15 cellular contexts compared by ENCODE assay signal in genomic region chr12:47238665-47239064, GRCh38.
DNase-seq lines count a peak whose midpoint lies in the region; ATAC-seq and TF ChIP-seq lines count a peak whose summit lies in the region.
"Had no signal": no experiment of that assay in that cellular context is flagged by ENCODE, and none has a peak within 500 bp of the region (broad histone marks: within the 10 kb centered on the region; RNA-seq: fewer than 3 reads in every experiment).

No MANE protein-coding gene starts in this region.

- H3K4me3 ChIP-seq in neuronal stem cell (ENCODE audit: low read length in 2 of 2) = no peak overlapping the region
- H3K4me3 ChIP-seq in tibial nerve = no peak overlapping the region
- H3K4me3 ChIP-seq: breast epithelium, MG63 had no signal

- H3K4me2 ChIP-seq in neuronal stem cell (ENCODE audit: insufficient read depth, low read length, poor library complexity, severe bottlenecking) = no peak overlapping the region

- H3K9me3 Mint-ChIP-seq in stimulated activated naive CD8-positive, alpha-beta T cell treated with anti-CD3 and anti-CD28 coated beads, Interleukin-15, Interleukin-2, amounts not matched to agents 100 ng/mL and 50 ng/mL, for 24 hours = peaks cover 8% of the 10 kb centered on the region
- peaks cover 11% of the 10 kb centered on the region for H3K9me3 Mint-ChIP-seq in activated naive CD8-positive, alpha-beta T cell treated with anti-CD3 and anti-CD28 coated beads for 36 hours

- H3K36me3 Mint-ChIP-seq in stimulated activated naive CD8-positive, alpha-beta T cell treated with anti-CD3 and anti-CD28 coated beads, Interleukin-15, Interleukin-2, amounts not matched to agents 100 ng/mL and 50 ng/mL, for 24 hours (ENCODE audit: low read depth) = peaks cover 75% of the 10 kb centered on the region
- peaks cover 81% of the 10 kb centered on the region for H3K36me3 Mint-ChIP-seq in activated naive CD8-positive, alpha-beta T cell treated with anti-CD3 and anti-CD28 coated beads for 36 hours

- no peak for TF ChIP-seq POLR2A in tibial nerve (IDR thresholded peaks at IDR 0.05)

- no peak overlapping the region for H3K4me3 Mint-ChIP-seq in stimulated activated naive CD8-positive, alpha-beta T cell treated with anti-CD3 and anti-CD28 coated beads, Interleukin-15, Interleukin-2, amounts not matched to agents 100 ng/mL and 50 ng/mL, for 24 hours
- H3K4me3 Mint-ChIP-seq in activated naive CD8-positive, alpha-beta T cell treated with anti-CD3 and anti-CD28 coated beads for 36 hours = no peak overlapping the region
- H3K4me3 Mint-ChIP-seq: CD14-positive monocyte, nephron had no signal

- TF ChIP-seq CTCF in tibial nerve (IDR thresholded peaks at IDR 0.05) = no peak

- H3K4me1 ChIP-seq in neuronal stem cell (ENCODE audit: control insufficient read depth in 2 of 2, insufficient read depth in 1 of 2, low read depth in 1 of 2, low read length in 2 of 2) (no peaks in the 10 kb centered on the region), tibial nerve (peaks cover 0 to 5% (median 0%) of the 10 kb centered on the region in 4 donors)
- H3K4me1 ChIP-seq: breast epithelium had no signal

- no peak overlapping the region for H4K91ac ChIP-seq in neuronal stem cell (ENCODE audit: low read depth, low read length, poor library complexity)

- no peaks in the 10 kb centered on the region for H3K36me3 ChIP-seq in neuronal stem cell (replicated peaks in 1 of 2; ENCODE audit: control insufficient read depth in 2 of 2, insufficient read depth in 2 of 2, low read length in 2 of 2)
- peaks cover 0 to 16% (median 0%) of the 10 kb centered on the region in 3 donors for H3K36me3 ChIP-seq in tibial nerve
- H3K36me3 ChIP-seq: breast epithelium, MG63 had no signal

- H3K18ac ChIP-seq in neuronal stem cell (ENCODE audit: low read length) = no peak overlapping the region

- ATAC-seq in stimulated activated naive CD8-positive, alpha-beta T cell treated with anti-CD3 and anti-CD28 coated beads, Interleukin-15, Interleukin-2, amounts not matched to agents 100 U/mL and 50 U/mL, for 24 hours = no peak
- ATAC-seq in left lobe of liver (peak; percentile 61), GM19324 (IDR thresholded peaks at IDR 0.05; ENCODE audit: low FRiP score, unreplicated experiment) (no peak)

- H3K27me3 ChIP-seq in neuronal stem cell (ENCODE audit: control insufficient read depth in 3 of 3, insufficient read depth in 3 of 3, low read depth in 1 of 3, low read length in 3 of 3) (no peaks in the 10 kb centered on the region), tibial nerve (no peaks in the 10 kb centered on the region)
- H3K27me3 ChIP-seq: breast epithelium, MG63 had no signal

- H3K27ac ChIP-seq in neuronal stem cell (replicated peaks; ENCODE audit: low read length) (no peak overlapping the region), tibial nerve (no peak overlapping the region)
- H3K27ac ChIP-seq: breast epithelium had no signal

- H2AFZ ChIP-seq in neuronal stem cell (ENCODE audit: low read length) = no peak overlapping the region

- peaks cover 0 to 3% of the 10 kb centered on the region in 2 donors for H3K9me3 ChIP-seq in neuronal stem cell (replicated peaks in 1 of 2; ENCODE audit: control insufficient read depth in 2 of 2, insufficient read depth in 1 of 2, low read depth in 1 of 2, low read length in 2 of 2)
- peaks cover 0 to 3% (median 0%) of the 10 kb centered on the region in 4 donors for H3K9me3 ChIP-seq in tibial nerve
- H3K9me3 ChIP-seq: breast epithelium, MG63 had no signal

- H2BK15ac ChIP-seq in neuronal stem cell (ENCODE audit: low read length) = no peak overlapping the region

- H3K4ac ChIP-seq in neuronal stem cell (ENCODE audit: low read length) = no peak overlapping the region

- H3K4me1 Mint-ChIP-seq in stimulated activated naive CD8-positive, alpha-beta T cell treated with anti-CD3 and anti-CD28 coated beads, Interleukin-15, Interleukin-2, amounts not matched to agents 100 ng/mL and 50 ng/mL, for 24 hours (ENCODE audit: low read depth) = peaks cover 59% of the 10 kb centered on the region
- H3K4me1 Mint-ChIP-seq in activated naive CD8-positive, alpha-beta T cell treated with anti-CD3 and anti-CD28 coated beads for 36 hours = peaks cover 50% of the 10 kb centered on the region
- H3K4me1 Mint-ChIP-seq: nephron had no signal

- H3K23ac ChIP-seq in neuronal stem cell (ENCODE audit: low read depth, low read length, poor library complexity) = no peak overlapping the region

- peak overlapping the region; percentile 87 for H3K27ac Mint-ChIP-seq in stimulated activated naive CD8-positive, alpha-beta T cell treated with anti-CD3 and anti-CD28 coated beads, Interleukin-15, Interleukin-2, amounts not matched to agents 100 ng/mL and 50 ng/mL, for 24 hours
- H3K27ac Mint-ChIP-seq in activated naive CD8-positive, alpha-beta T cell treated with anti-CD3 and anti-CD28 coated beads for 36 hours = peak overlapping the region; percentile 79
- H3K27ac Mint-ChIP-seq: nephron had no signal

- H4K8ac ChIP-seq in neuronal stem cell (ENCODE audit: low read depth, low read length) = no peak overlapping the region

- H2BK12ac ChIP-seq in neuronal stem cell (ENCODE audit: low read length) = no peak overlapping the region

- no peak for DNase-seq in stimulated activated naive CD8-positive, alpha-beta T cell treated with anti-CD3 and anti-CD28 coated beads, Interleukin-15, Interleukin-2, amounts not matched to agents 100 U/mL and 50 U/mL, for 24 hours
- DNase-seq in activated naive CD8-positive, alpha-beta T cell treated with anti-CD3 and anti-CD28 coated beads for 36 hours = no peak
- DNase-seq in left lobe of liver (ENCODE audit: low spot score) (no peak), NK-92 (lab: John Stamatoyannopoulos, UW; ENCODE audit: unreplicated experiment) (no peak), neuronal stem cell (ENCODE audit: low spot score) (no peak), tibial nerve (ENCODE audit: low spot score in 2 of 2) (no peak)
- DNase-seq: MG63; NCI-H2171 treated with DMSO at 0.1 percent for 48 hours; stimulated activated CD4-positive, alpha-beta T cell treated with anti-CD3 and anti-CD28 coated beads, Interleukin-12 subunit alpha, Interleukin-12 subunit beta, amount 100 ng/mL, for 4 hours; T1000 had no signal

- no peak overlapping the region for H2BK120ac ChIP-seq in neuronal stem cell (ENCODE audit: low read depth, low read length)

- H2BK5ac ChIP-seq in neuronal stem cell (ENCODE audit: low read length) = no peak overlapping the region

- no peak overlapping the region for H3K9ac ChIP-seq in neuronal stem cell (ENCODE audit: low read depth, low read length, poor library complexity)

- H3K14ac ChIP-seq in neuronal stem cell (ENCODE audit: low read length) = no peak overlapping the region

- no peaks in the 10 kb centered on the region for H3K27me3 Mint-ChIP-seq in stimulated activated naive CD8-positive, alpha-beta T cell treated with anti-CD3 and anti-CD28 coated beads, Interleukin-15, Interleukin-2, amounts not matched to agents 100 ng/mL and 50 ng/mL, for 24 hours
- H3K27me3 Mint-ChIP-seq in activated naive CD8-positive, alpha-beta T cell treated with anti-CD3 and anti-CD28 coated beads for 36 hours = no peaks in the 10 kb centered on the region

- no peaks in the 10 kb centered on the region for H3K79me1 ChIP-seq in neuronal stem cell (ENCODE audit: low read depth, low read length)

- no peak for TF ChIP-seq EP300 in tibial nerve (IDR thresholded peaks at IDR 0.05)

- no peak overlapping the region for H2AK5ac ChIP-seq in neuronal stem cell (ENCODE audit: low read depth, low read length)
